Comparison of ENCODE assay signal across 7 cellular contexts in genomic region chr14:104865069-104865630, GRCh38. TPM values are rescaled to one million over a fixed set of nuclear protein-coding genes. Genes with fewer than 3 reads are reported as not detected.
DNase-seq lines count a peak whose midpoint lies in the region; ATAC-seq and TF ChIP-seq lines count a peak whose summit lies in the region.

TSS of gene CEP170B (plus strand) at chr14:104865268. CDS start at chr14:104868451, 3,183 bp downstream.

- DNase-seq in PC-3 (peak; percentile 36), glutamatergic neuron (peak; percentile 49), osteocyte (ENCODE audit: extremely low spot score, unreplicated experiment) (no peak), NK-92 (lab: John Stamatoyannopoulos, UW; ENCODE audit: unreplicated experiment) (no peak), A172 (ENCODE audit: low spot score) (no peak)
- peak in 1 of 2 donors; percentile 49 for DNase-seq in activated naive CD4-positive, alpha-beta T cell treated with anti-CD3 and anti-CD28 coated beads, Interleukin-2, amount 50 U/mL, for 72 hours (ENCODE audit: low spot score in 2 of 2)

- POLR2A ChIA-PET in PC-3 (lab: Charles Lee; ENCODE audit: unreplicated experiment): no interaction called here

- peaks cover 21% of the 10 kb centered on the region for H3K4me1 ChIP-seq in PC-3 (ENCODE audit: insufficient read depth, low read length)

- no peak for TF ChIP-seq CTCF in PC-3 (conservative IDR thresholded peaks at IDR 0.05; ENCODE audit: low read depth, low read length)
- TF ChIP-seq CTCF in glutamatergic neuron (IDR thresholded peaks at IDR 0.05; ENCODE audit: partially characterized antibody, unreplicated experiment): no peak
- no peak for TF ChIP-seq CTCF in osteocyte (IDR thresholded peaks at IDR 0.05)

- ATAC-seq in GM21381 (IDR thresholded peaks at IDR 0.05; ENCODE audit: unreplicated experiment) (peak; percentile 52), PC-3 (peak; percentile 62)
- peak; percentile 73 to 81 for ATAC-seq in activated naive CD4-positive, alpha-beta T cell treated with anti-CD3 and anti-CD28 coated beads, Interleukin-2, amount 50 U/mL, for 72 hours

- BruUV-seq in PC-3 (replicated peaks; lab: Mats Ljungman, UMichigan): no TSS peak

- H3K9ac ChIP-seq in PC-3 (ENCODE audit: low read length): peak within 1 kb of the TSS; percentile 85

- H3K27me3 Mint-ChIP-seq in glutamatergic neuron (ENCODE audit: unreplicated experiment): peaks cover 9% of the 10 kb centered on the region
- peaks cover 10% of the 10 kb centered on the region for H3K27me3 Mint-ChIP-seq in osteocyte (ENCODE audit: unreplicated experiment)

- peak within 1 kb of the TSS; percentile 95 for H2AFZ ChIP-seq in PC-3 (ENCODE audit: low read length)

- no peaks in the 10 kb centered on the region for H3K27me3 ChIP-seq in PC-3 (ENCODE audit: low read length)

- no peaks in the 10 kb centered on the region; the same call in 1 of the 2 replicates for H3K36me3 ChIP-seq in PC-3 (ENCODE audit: low read depth, low read length)

- peaks cover 66% of the 10 kb centered on the region for H3K79me2 ChIP-seq in PC-3 (ENCODE audit: low read length)

- no peaks in the 10 kb centered on the region for H3K9me3 Mint-ChIP-seq in activated naive CD4-positive, alpha-beta T cell treated with anti-CD3 and anti-CD28 coated beads, Interleukin-2, amount 50 U/mL, for 72 hours
- peaks cover 2% of the 10 kb centered on the region for H3K9me3 Mint-ChIP-seq in glutamatergic neuron (ENCODE audit: unreplicated experiment)
- H3K9me3 Mint-ChIP-seq in osteocyte (ENCODE audit: unreplicated experiment): no peaks in the 10 kb centered on the region

- no peaks in the 10 kb centered on the region for H3K36me3 Mint-ChIP-seq in activated naive CD4-positive, alpha-beta T cell treated with anti-CD3 and anti-CD28 coated beads, Interleukin-2, amount 50 U/mL, for 72 hours
- H3K36me3 Mint-ChIP-seq in glutamatergic neuron (ENCODE audit: unreplicated experiment) (no peaks in the 10 kb centered on the region), osteocyte (ENCODE audit: unreplicated experiment) (peaks cover 2% of the 10 kb centered on the region)

- intact Hi-C loops in PC-3 (cut with micrococcal nuclease): loop anchor here (2.0 kb wide), 1 partner anchor 38 kb away; no protein-coding TSS in a partner anchor

- peak within 1 kb of the TSS in 1 of 2 donors; percentile 18 for H3K27ac Mint-ChIP-seq in activated naive CD4-positive, alpha-beta T cell treated with anti-CD3 and anti-CD28 coated beads, Interleukin-2, amount 50 U/mL, for 72 hours
- H3K27ac Mint-ChIP-seq in glutamatergic neuron (ENCODE audit: unreplicated experiment) (no peak within 1 kb of the TSS), osteocyte (ENCODE audit: unreplicated experiment) (peak within 1 kb of the TSS; percentile 34)

- no peaks in the 10 kb centered on the region for H3F3A ChIP-seq in PC-3 (ENCODE audit: low read length, unreplicated experiment)

- H3K9me2 ChIP-seq in PC-3 (replicated peaks; ENCODE audit: low read length): no peaks in the 10 kb centered on the region; the same call in 1 of the 2 replicates

- H3K4me2 ChIP-seq in PC-3 (ENCODE audit: low read length): peak within 1 kb of the TSS; percentile 100

- no peaks in the 10 kb centered on the region for H3K9me3 ChIP-seq in PC-3 (ENCODE audit: low read length)

- H3K4me3 Mint-ChIP-seq in glutamatergic neuron (ENCODE audit: unreplicated experiment) (peak within 1 kb of the TSS; percentile 83), osteocyte (ENCODE audit: unreplicated experiment) (peak within 1 kb of the TSS; percentile 78)

- peak within 1 kb of the TSS; percentile 39 for H3K27ac ChIP-seq in PC-3 (ENCODE audit: low read length)

- H3K4me3 ChIP-seq in PC-3 (ENCODE audit: low read length): peak within 1 kb of the TSS; percentile 91

- peaks cover 31% of the 10 kb centered on the region; the same call in 1 of the 2 replicates for H4K20me1 ChIP-seq in PC-3 (ENCODE audit: low read length)

- H3K4me1 Mint-ChIP-seq in glutamatergic neuron (ENCODE audit: low read depth, unreplicated experiment): peaks cover 3% of the 10 kb centered on the region
- H3K4me1 Mint-ChIP-seq in osteocyte (ENCODE audit: unreplicated experiment): peaks cover 15% of the 10 kb centered on the region

- CTCF ChIA-PET in PC-3 (lab: Charles Lee): no interaction called here

RNA-seq across cellular contexts. Expression of gene CEP170B, which starts in this region (rescaled TPM):
- total RNA-seq in PC-3 (2014; rRNA removed) (33.2 and 53.4 TPM in 2 replicates), glutamatergic neuron (ENCODE audit: unreplicated experiment) (80.4 TPM), osteocyte (26.4 and 26.5 TPM in 2 replicates)
- 1 to 10 TPM; 6.0 to 9.4 TPM for total RNA-seq in activated naive CD4-positive, alpha-beta T cell treated with anti-CD3 and anti-CD28 coated beads, Interleukin-2, amount 50 U/mL, for 72 hours
- total RNA-seq in A172 (2014; rRNA removed; shearing (Covaris generic)): 9.8 and 11.2 TPM in 2 replicates

Comparison
In these comparisons a context has a peak if more than half of its experiments do, and no peak if none do; other contexts are left out.
1. DNase-seq: peak in PC-3 (single experiment) and glutamatergic neuron (single experiment); none in osteocyte (single experiment), NK-92 (single experiment) and A172 (single experiment).
2. Peak in every context shown above with its lines, with median percentiles within 50 percentile points of each other: ATAC-seq.